ENCODE assay signal across 17 cellular contexts in the genomic region with DNA sequence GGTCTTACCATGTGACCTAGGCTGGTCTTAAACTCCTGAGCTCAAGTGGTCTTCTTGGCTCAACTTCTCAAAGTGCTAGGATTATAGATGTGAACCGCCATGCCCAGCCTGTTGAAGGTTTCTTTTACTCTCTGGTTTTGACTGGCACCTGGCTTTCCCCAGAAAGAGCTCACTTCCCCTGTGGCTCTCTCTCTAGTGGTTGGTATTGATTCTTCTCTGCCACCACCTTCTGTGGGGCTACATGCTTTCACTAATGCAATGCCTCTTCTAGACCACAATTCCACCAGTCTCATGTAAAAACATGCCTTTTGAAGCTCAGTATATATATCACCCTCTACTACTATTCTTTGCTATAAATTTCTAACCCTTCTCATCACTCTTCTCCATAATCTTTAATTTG.
A peak's percentile ranks its signal among the peaks of the same experiment; 100 is the strongest.
DNase-seq lines count a peak whose midpoint lies in the region; ATAC-seq and TF ChIP-seq lines count a peak whose summit lies in the region.
"Had no signal": no experiment of that assay in that cellular context is flagged by ENCODE, and none has a peak within 500 bp of the region (broad histone marks: within the 10 kb centered on the region; RNA-seq: fewer than 3 reads in every experiment).

No MANE protein-coding gene starts in this region.

- H3K36me3 Mint-ChIP-seq in naive thymus-derived CD8-positive, alpha-beta T cell, result peaks cover 0 to 4% (median 0%) of the 10 kb centered on the region in 3 donors
- H3K36me3 Mint-ChIP-seq: natural killer cell treated with Interleukin-12 subunit alpha and Interleukin-12 subunit beta and Interleukin-15 and Interleukin-18, amount 100 ng/mL, for 72 hours; T-cell; WTC11 had no signal

- TF ChIP-seq CTCF in BE2C (IDR thresholded peaks at IDR 0.05; ENCODE audit: low read depth, low read length), result no peak

- no peaks in the 10 kb centered on the region for H3K4me1 Mint-ChIP-seq in naive thymus-derived CD8-positive, alpha-beta T cell
- H3K4me1 Mint-ChIP-seq: central memory CD8-positive, alpha-beta T cell; T-cell had no signal

- peaks cover 0 to 7% (median 0%) of the 10 kb centered on the region in 9 donors for H3K9me3 Mint-ChIP-seq in naive thymus-derived CD8-positive, alpha-beta T cell
- H3K9me3 Mint-ChIP-seq: central memory CD8-positive, alpha-beta T cell; endodermal cell; natural killer cell treated with Interleukin-12 subunit alpha and Interleukin-12 subunit beta and Interleukin-15 and Interleukin-18, amount 100 ng/mL, for 72 hours had no signal

- no peaks in the 10 kb centered on the region for H3K4me1 ChIP-seq in BE2C
- H3K4me1 ChIP-seq: Peyer's patch had no signal

- H3K27me3 ChIP-seq in BE2C, result no peaks in the 10 kb centered on the region
- H3K27me3 ChIP-seq: Peyer's patch had no signal

- H3K27me3 Mint-ChIP-seq in naive thymus-derived CD8-positive, alpha-beta T cell, result peaks cover 10 to 33% (median 25%) of the 10 kb centered on the region in 5 donors

- no peak overlapping the region for H3K27ac Mint-ChIP-seq in naive thymus-derived CD8-positive, alpha-beta T cell
- H3K27ac Mint-ChIP-seq: endodermal cell; natural killer cell treated with Interleukin-12 subunit alpha and Interleukin-12 subunit beta and Interleukin-15 and Interleukin-18, amount 100 ng/mL, for 72 hours; T-cell; WTC11 had no signal

- peak; percentile 98 for ATAC-seq in GM18517 (IDR thresholded peaks at IDR 0.05; ENCODE audit: unreplicated experiment)
- ATAC-seq in GM19324 (IDR thresholded peaks at IDR 0.05; ENCODE audit: low FRiP score, unreplicated experiment), result peak; percentile 44
- ATAC-seq in HG02678 (IDR thresholded peaks at IDR 0.05; ENCODE audit: unreplicated experiment), result peak; percentile 61
- peak; percentile 67 for ATAC-seq in HG03565 (IDR thresholded peaks at IDR 0.05; ENCODE audit: unreplicated experiment)
- no peak for ATAC-seq in GM18505 (IDR thresholded peaks at IDR 0.05; ENCODE audit: unreplicated experiment)
- no peak for ATAC-seq in naive thymus-derived CD8-positive, alpha-beta T cell
- ATAC-seq: T-cell, WTC11 had no signal

- no peaks in the 10 kb centered on the region for H3K36me3 ChIP-seq in BE2C
- H3K36me3 ChIP-seq: Peyer's patch had no signal

- TF ChIP-seq POLR2A in GM18505 (IDR thresholded peaks at IDR 0.05; ENCODE audit: borderline replicate concordance, extremely low read depth, insufficient read depth, insufficient read length), result no peak

- no peak overlapping the region for H3K4me3 ChIP-seq in BE2C (ENCODE audit: low read depth, low read length)
- H3K4me3 ChIP-seq: Peyer's patch had no signal

- no peak overlapping the region for H3K4me3 Mint-ChIP-seq in naive thymus-derived CD8-positive, alpha-beta T cell
- H3K4me3 Mint-ChIP-seq: central memory CD8-positive, alpha-beta T cell; endodermal cell; natural killer cell treated with Interleukin-12 subunit alpha and Interleukin-12 subunit beta and Interleukin-15 and Interleukin-18, amount 100 ng/mL, for 72 hours; T-cell; WTC11 had no signal

- no peaks in the 10 kb centered on the region for H3K9me3 ChIP-seq in BE2C
- H3K9me3 ChIP-seq: Peyer's patch had no signal

- DNase-seq in naive thymus-derived CD8-positive, alpha-beta T cell, result no peak
- DNase-seq in stimulated activated CD4-positive, alpha-beta T cell treated with anti-CD3 and anti-CD28 coated beads, Interleukin-1b, Interleukin-23, amount 100 ng/mL, for 48 hours, result no peak
- no peak for DNase-seq in BE2C
- DNase-seq: AML-193, endodermal cell, NCI-H146, NCI-H510A treated with DMSO at 0.1 percent for 48 hours, Peyer's patch, T-cell had no signal

- POLR2A ChIA-PET in naive thymus-derived CD8-positive, alpha-beta T cell (lab: Charles Lee), result no interaction called here

Comparison
In these comparisons a context has a peak if more than half of its experiments do, and no peak if none do; other contexts are left out.
1. ATAC-seq: peak in GM18517 (single experiment), GM19324 (single experiment), HG02678 (single experiment) and HG03565 (single experiment); none in GM18505 (single experiment) and naive thymus-derived CD8-positive, alpha-beta T cell (0 of 2).